In the genomic region with DNA sequence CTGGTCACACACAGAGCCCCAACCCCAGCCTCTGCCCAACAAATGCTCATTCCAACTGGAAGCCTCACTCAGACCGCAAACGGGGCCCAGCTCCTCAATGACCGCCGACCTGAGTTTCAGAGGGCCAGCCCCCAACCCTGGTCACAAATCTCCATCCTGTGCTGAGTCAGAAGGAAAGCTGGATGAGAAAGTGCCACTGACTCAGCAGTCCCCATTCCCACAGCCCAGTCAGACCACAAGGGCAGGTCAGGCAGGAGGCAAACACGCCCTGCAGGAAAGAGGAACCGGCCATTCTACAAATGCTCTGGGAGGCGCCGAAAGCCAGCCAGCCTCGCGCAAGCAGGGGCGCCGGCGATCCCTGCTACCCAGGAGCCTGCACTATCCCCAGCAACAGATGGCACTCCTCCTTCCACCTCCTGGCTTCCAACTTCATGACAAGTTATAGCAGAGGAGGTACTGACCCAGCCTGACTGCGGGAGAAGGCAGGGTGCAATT, we compare ENCODE assay signal across 1 cellular context.
TF ChIP-seq lines count a peak whose summit lies in the region.

No MANE protein-coding gene starts in this region.

TF ChIP-seq in IMR-90, 13 proteins besides CTCF, POLR2A, EP300 and RAD21 (continued from another document):
- TF ChIP-seq SMC3 (IDR thresholded peaks at IDR 0.05; ENCODE audit: low read depth, low read length) (0 out of 2 replicates have a peak, but pooled peaks have one; percentile 4), MAFK (IDR thresholded peaks at IDR 0.05; ENCODE audit: low read depth, low read length) (peak; percentile 90), USF2 (IDR thresholded peaks at IDR 0.05; ENCODE audit: low read depth, low read length) (no peak), RCOR1 (IDR thresholded peaks at IDR 0.05; ENCODE audit: insufficient replicate concordance, low read length) (no peak), MXI1 (IDR thresholded peaks at IDR 0.05; ENCODE audit: borderline replicate concordance, low read depth, low read length) (peak; percentile 72; the same call in 1 of the 2 replicates), MAZ (IDR thresholded peaks at IDR 0.05; ENCODE audit: borderline replicate concordance, low read depth, low read length) (0 out of 2 replicates have a peak, but pooled peaks have one; percentile 28), FOS (IDR thresholded peaks at IDR 0.05; ENCODE audit: low read depth, low read length) (peak; percentile 73)
